ENCODE assay signal across 14 cellular contexts in genomic region chr2:45046786-45047185, GRCh38. TPM values are rescaled to one million over a fixed set of nuclear protein-coding genes. Genes with fewer than 3 reads are reported as not detected.
A peak's percentile ranks its signal among the peaks of the same experiment; 100 is the strongest.
DNase-seq lines count a peak whose midpoint lies in the region; TF ChIP-seq lines count a peak whose summit lies in the region.
"Had no signal": no experiment of that assay in that cellular context is flagged by ENCODE, and none has a peak within 500 bp of the region (broad histone marks: within the 10 kb centered on the region; RNA-seq: fewer than 3 reads in every experiment).

No MANE protein-coding gene starts in this region.

- no peak overlapping the region for H3K4me2 ChIP-seq in fibroblast of lung (ENCODE audit: extremely low read depth, insufficient read depth, low read length)
- H3K4me2 ChIP-seq: KMS-11 had no signal

- peak; percentile 43 for DNase-seq in EL
- peak; percentile 50 for DNase-seq in SK-N-MC (ENCODE audit: low read depth, low spot score)
- DNase-seq in fibroblast of lung (ENCODE audit: low read depth in 2 of 2), result peak; percentile 32 to 71
- DNase-seq in renal cortical epithelial cell (ENCODE audit: low read depth), result peak; percentile 11
- no peak for DNase-seq in DMS 273 treated with DMSO at 0.1 percent for 48 hours (lab: John Stamatoyannopoulos, UW)
- DNase-seq in NCI-H446 treated with DMSO at 0.1 percent for 48 hours (lab: John Stamatoyannopoulos, UW), result no peak
- DNase-seq in DMS79 (lab: John Stamatoyannopoulos, UW), result no peak
- DNase-seq: AML-193, DND-41, NCI-H187 treated with DMSO at 0.1 percent for 48 hours, Peyer's patch, SHP77 treated with DMSO at 0.1 percent for 48 hours had no signal

- H3K27ac ChIP-seq in SK-N-MC (no peak overlapping the region), fibroblast of lung (ENCODE audit: insufficient read depth, low read length) (no peak overlapping the region)
- H3K27ac ChIP-seq: KMS-11, Peyer's patch had no signal

- H3K27me3 ChIP-seq in fibroblast of lung (ENCODE audit: control insufficient read depth, insufficient read depth, low read length), result peaks cover 19% of the 10 kb centered on the region
- H3K27me3 ChIP-seq: Peyer's patch had no signal

- no peaks in the 10 kb centered on the region for H4K20me1 ChIP-seq in fibroblast of lung (ENCODE audit: control insufficient read depth, extremely low read depth, insufficient read depth, low read length)

- H3K4me1 ChIP-seq in fibroblast of lung (ENCODE audit: control insufficient read depth, extremely low read depth, insufficient read depth, low read length), result no peaks in the 10 kb centered on the region
- H3K4me1 ChIP-seq: Peyer's patch had no signal

- H3K4me3 ChIP-seq in SK-N-MC, result no peak overlapping the region
- H3K4me3 ChIP-seq in fibroblast of lung (replicated peaks in 1 of 4; ENCODE audit: control extremely low read depth in 1 of 4, insufficient read depth in 1 of 4, low read depth in 3 of 4, low read length in 4 of 4), result no peak overlapping the region
- H3K4me3 ChIP-seq: Peyer's patch had no signal

- H3K9ac ChIP-seq in SK-N-MC (ENCODE audit: insufficient read length) (no peak overlapping the region), fibroblast of lung (ENCODE audit: insufficient read depth, low read length) (no peak overlapping the region)
- H3K9ac ChIP-seq: KMS-11 had no signal

- H3K79me2 ChIP-seq in fibroblast of lung (ENCODE audit: control insufficient read depth, insufficient read depth, low read length), result no peaks in the 10 kb centered on the region

- no peak for TF ChIP-seq CTCF in fibroblast of lung (conservative IDR thresholded peaks at IDR 0.05 in 1 of 2, IDR thresholded peaks at IDR 0.05 in 1 of 2; ENCODE audit: low read depth in 1 of 2, low read length in 2 of 2)

- H3K9me3 ChIP-seq in SK-N-MC (ENCODE audit: low read depth, low read length) (no peaks in the 10 kb centered on the region), fibroblast of lung (ENCODE audit: control insufficient read depth, insufficient read depth, low read depth, low read length) (no peaks in the 10 kb centered on the region)
- H3K9me3 ChIP-seq: Peyer's patch had no signal

- H3K36me3 ChIP-seq in SK-N-MC (ENCODE audit: insufficient read depth, low read length), result no peaks in the 10 kb centered on the region
- no peaks in the 10 kb centered on the region for H3K36me3 ChIP-seq in fibroblast of lung (ENCODE audit: control insufficient read depth, insufficient read depth, low read length)
- H3K36me3 ChIP-seq: Peyer's patch had no signal

- H2AFZ ChIP-seq in fibroblast of lung (ENCODE audit: low read length), result no peak overlapping the region

RNA-seq across cellular contexts. Expression of gene SIX2, which starts 37.5 kb away (rescaled TPM):
- total RNA-seq in fibroblast of lung, result under 0.01 TPM in 1 of 2 replicates, not detected in the other
- polyA plus RNA-seq in fibroblast of lung, result 0.03 TPM in 1 of 2 replicates, not detected in the other
- polyA plus RNA-seq in fibroblast of lung (2012), result not detected in 2 replicates
- polyA minus RNA-seq in fibroblast of lung (ENCODE audit: low replicate concordance), result not detected in 2 replicates
- 0.05 and 0.35 TPM in 2 replicates for total RNA-seq in renal cortical epithelial cell
- total RNA-seq: A673, Peyer's patch had no signal

Comparison
In these comparisons a context has a peak if more than half of its experiments do, and no peak if none do; other contexts are left out.
1. DNase-seq: peak in EL (single experiment), SK-N-MC (single experiment), fibroblast of lung (2 of 2) and renal cortical epithelial cell (single experiment); none in DMS 273 treated with DMSO at 0.1 percent for 48 hours (single experiment), NCI-H446 treated with DMSO at 0.1 percent for 48 hours (single experiment) and DMS79 (single experiment).